Comparison of ENCODE assay signal across 1 cellular context in genomic region chr12:80031229-80031628, GRCh38.
TF ChIP-seq lines count a peak whose summit lies in the region.

No MANE protein-coding gene starts in this region.

TF ChIP-seq in IMR-90, 13 proteins besides CTCF, POLR2A, EP300 and RAD21:
- TF ChIP-seq, protein P1, sequence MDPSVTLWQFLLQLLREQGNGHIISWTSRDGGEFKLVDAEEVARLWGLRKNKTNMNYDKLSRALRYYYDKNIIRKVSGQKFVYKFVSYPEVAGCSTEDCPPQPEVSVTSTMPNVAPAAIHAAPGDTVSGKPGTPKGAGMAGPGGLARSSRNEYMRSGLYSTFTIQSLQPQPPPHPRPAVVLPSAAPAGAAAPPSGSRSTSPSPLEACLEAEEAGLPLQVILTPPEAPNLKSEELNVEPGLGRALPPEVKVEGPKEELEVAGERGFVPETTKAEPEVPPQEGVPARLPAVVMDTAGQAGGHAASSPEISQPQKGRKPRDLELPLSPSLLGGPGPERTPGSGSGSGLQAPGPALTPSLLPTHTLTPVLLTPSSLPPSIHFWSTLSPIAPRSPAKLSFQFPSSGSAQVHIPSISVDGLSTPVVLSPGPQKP (IDR thresholded peaks at IDR 0.05; ENCODE audit: borderline replicate concordance, low read depth, low read length): no peak
- TF ChIP-seq USF2 (IDR thresholded peaks at IDR 0.05; ENCODE audit: low read depth, low read length) (no peak), CEBPB (IDR thresholded peaks at IDR 0.05; ENCODE audit: low read depth, low read length) (no peak), MAZ (IDR thresholded peaks at IDR 0.05; ENCODE audit: borderline replicate concordance, low read depth, low read length) (no peak), BHLHE40 (IDR thresholded peaks at IDR 0.05; ENCODE audit: low read depth, low read length) (no peak), CHD1 (IDR thresholded peaks at IDR 0.05; ENCODE audit: low read depth, low read length) (no peak), RFX5 (IDR thresholded peaks at IDR 0.05; ENCODE audit: low read depth, low read length) (no peak), FOS (IDR thresholded peaks at IDR 0.05; ENCODE audit: low read depth, low read length) (no peak), RCOR1 (IDR thresholded peaks at IDR 0.05; ENCODE audit: insufficient replicate concordance, low read length) (no peak), NFE2L2 (IDR thresholded peaks at IDR 0.05; ENCODE audit: low read depth, low read length) (no peak), MXI1 (IDR thresholded peaks at IDR 0.05; ENCODE audit: borderline replicate concordance, low read depth, low read length) (no peak), MAFK (IDR thresholded peaks at IDR 0.05; ENCODE audit: low read depth, low read length) (no peak), SMC3 (IDR thresholded peaks at IDR 0.05; ENCODE audit: low read depth, low read length) (no peak)
TF ChIP-seq in IMR-90: peak in this region for 0.
